Comparison of ENCODE assay signal across 10 cellular contexts in genomic region chr6:166202321-166202733, GRCh38. TPM values are rescaled to one million over a fixed set of nuclear protein-coding genes. Genes with fewer than 3 reads are reported as not detected.
DNase-seq lines count a peak whose midpoint lies in the region; ATAC-seq and TF ChIP-seq lines count a peak whose summit lies in the region.
"Had no signal": no experiment of that assay in that cellular context is flagged by ENCODE, and none has a peak within 500 bp of the region (broad histone marks: within the 10 kb centered on the region; RNA-seq: fewer than 3 reads in every experiment).

No MANE protein-coding gene starts in this region.

- TF ChIP-seq CTCF in Loucy (conservative IDR thresholded peaks at IDR 0.05; ENCODE audit: low read length): no peak

- no peaks in the 10 kb centered on the region for H3K4me1 Mint-ChIP-seq in activated T-cell treated with anti-CD3 and anti-CD28 coated beads, Interleukin-2, amount 50 U/mL, for 72 hours (ENCODE audit: low read depth)

- H3K9ac ChIP-seq in Loucy (ENCODE audit: low read depth, low read length, poor library complexity, severe bottlenecking): no peak overlapping the region

- H4K20me1 ChIP-seq in Loucy (ENCODE audit: insufficient read depth, low read length, poor library complexity, severe bottlenecking): no peaks in the 10 kb centered on the region

- no peaks in the 10 kb centered on the region for H3K9me2 ChIP-seq in Loucy (replicated peaks; ENCODE audit: low read depth, low read length)

- no peaks in the 10 kb centered on the region for H3F3A ChIP-seq in Loucy (ENCODE audit: low read depth)

- no peaks in the 10 kb centered on the region for H3K36me3 Mint-ChIP-seq in activated T-cell treated with anti-CD3 and anti-CD28 coated beads, Interleukin-2, amount 50 U/mL, for 72 hours (ENCODE audit: insufficient read depth in 2 of 2)

- H3K9me3 ChIP-seq in Loucy (ENCODE audit: insufficient read depth, low read depth, low read length): no peaks in the 10 kb centered on the region
- H3K9me3 ChIP-seq: thoracic aorta had no signal

- intact Hi-C loops in sciatic nerve (cut with DNase I): loop anchor here (5.0 kb wide), 1 partner anchor 1925 kb away; no protein-coding TSS in a partner anchor

- H3K36me3 ChIP-seq in Loucy (ENCODE audit: insufficient read depth, low read length): no peaks in the 10 kb centered on the region
- H3K36me3 ChIP-seq: thoracic aorta had no signal

- peaks cover 24% of the 10 kb centered on the region for H3K4me1 ChIP-seq in Loucy (ENCODE audit: insufficient read depth, low read length, poor library complexity, severe bottlenecking)

- H3K79me2 ChIP-seq in Loucy (ENCODE audit: insufficient read depth, low read length): no peaks in the 10 kb centered on the region

- H3K27ac Mint-ChIP-seq in activated T-cell treated with anti-CD3 and anti-CD28 coated beads, Interleukin-2, amount 50 U/mL, for 72 hours: no peak overlapping the region

- H2AFZ ChIP-seq in Loucy (ENCODE audit: low read length): peak overlapping the region; percentile 2; the same call in 1 of the 2 replicates

- no peaks in the 10 kb centered on the region for H3K9me3 Mint-ChIP-seq in activated T-cell treated with anti-CD3 and anti-CD28 coated beads, Interleukin-2, amount 50 U/mL, for 72 hours

- H3K4me3 Mint-ChIP-seq in activated T-cell treated with anti-CD3 and anti-CD28 coated beads, Interleukin-2, amount 50 U/mL, for 72 hours: no peak overlapping the region

- peak; percentile 27 for DNase-seq in GM19238 (ENCODE audit: insufficient read length, low spot score)
- no peak for DNase-seq in sciatic nerve (ENCODE audit: low spot score)
- DNase-seq in HuH-7.5 (ENCODE audit: low spot score): no peak
- no peak for DNase-seq in NCI-H1105 treated with DMSO at 0.1 percent for 48 hours (lab: John Stamatoyannopoulos, UW)
- DNase-seq in activated T-cell treated with anti-CD3 and anti-CD28 coated beads, Interleukin-2, amount 50 U/mL, for 72 hours: no peak
- no peak for DNase-seq in activated CD8-positive, alpha-beta memory T cell treated with anti-CD3 and anti-CD28 coated beads, Interleukin-2, amount 50 U/mL, for 4 hours

- H3K4me3 ChIP-seq in Loucy (ENCODE audit: low read length, poor library complexity, severe bottlenecking): no peak overlapping the region
- H3K4me3 ChIP-seq: thoracic aorta had no signal

- ATAC-seq in HG02763 (IDR thresholded peaks at IDR 0.05; ENCODE audit: unreplicated experiment) (peak; percentile 89), sciatic nerve (peak; percentile 50)
- ATAC-seq in activated T-cell treated with anti-CD3 and anti-CD28 coated beads, Interleukin-2, amount 50 U/mL, for 72 hours (replicated peaks in 1 of 2): no peak

- peaks cover 17% of the 10 kb centered on the region for H3K27me3 Mint-ChIP-seq in activated T-cell treated with anti-CD3 and anti-CD28 coated beads, Interleukin-2, amount 50 U/mL, for 72 hours (ENCODE audit: low read depth)

- no peaks in the 10 kb centered on the region for H3K27me3 ChIP-seq in Loucy (ENCODE audit: insufficient read depth, low read length, poor library complexity, severe bottlenecking)

- H3K4me2 ChIP-seq in Loucy (ENCODE audit: low read depth, low read length, poor library complexity, severe bottlenecking): no peak overlapping the region

RNA-seq across cellular contexts. Expression of gene TBXT, which starts 34.7 kb away (rescaled TPM):
- total RNA-seq in sciatic nerve: not detected
- not detected for total RNA-seq in activated T-cell treated with anti-CD3 and anti-CD28 coated beads, Interleukin-2, amount 50 U/mL, for 72 hours
- total RNA-seq: M059J, thoracic aorta had no signal

Comparison
In these comparisons a context has a peak if more than half of its experiments do, and no peak if none do; other contexts are left out.
1. ATAC-seq: peak in HG02763 (single experiment) and sciatic nerve (single experiment); none in activated T-cell treated with anti-CD3 and anti-CD28 coated beads, Interleukin-2, amount 50 U/mL, for 72 hours (0 of 2).